1 cellular context compared by ENCODE assay signal in genomic region chr11:68839054-68839865, GRCh38.
TF ChIP-seq lines count a peak whose summit lies in the region.

No MANE protein-coding gene starts in this region.

TF ChIP-seq in HepG2, 621 proteins besides CTCF, POLR2A, EP300 and RAD21 (continued from another document and continues in another):
- no peak for TF ChIP-seq ZBTB14 (CRISPR knock-in tag; IDR thresholded peaks at IDR 0.05)
- peak; percentile 77 for TF ChIP-seq HNRNPLL (IDR thresholded peaks at IDR 0.05; ENCODE audit: low read depth, low read length, poor library complexity, severe bottlenecking)
- no peak for TF ChIP-seq ZBTB40 (IDR thresholded peaks at IDR 0.05)
- TF ChIP-seq ZBTB40 (CRISPR knock-in tag; IDR thresholded peaks at IDR 0.05): peak; percentile 78
- peak; percentile 59 for TF ChIP-seq PATZ1 (CRISPR knock-in tag; IDR thresholded peaks at IDR 0.05)
- TF ChIP-seq MIER2 (CRISPR knock-in tag; IDR thresholded peaks at IDR 0.05): no peak
- no peak for TF ChIP-seq CSRNP2 (CRISPR knock-in tag; conservative IDR thresholded peaks at IDR 0.05; ENCODE audit: low read depth)
- TF ChIP-seq ATF4 (CRISPR knock-in tag; IDR thresholded peaks at IDR 0.05): peak in 1 of 2 experiments; percentile 42; a peak in 1 of 4 replicates
- TF ChIP-seq KDM5B (CRISPR knock-in tag; IDR thresholded peaks at IDR 0.05; ENCODE audit: borderline replicate concordance): peak; percentile 20; the same call in 1 of the 2 replicates
- 0 out of 2 replicates have a peak, but pooled peaks have one; percentile 26 for TF ChIP-seq ZNF704 (CRISPR knock-in tag; IDR thresholded peaks at IDR 0.05; ENCODE audit: borderline replicate concordance)
- peak; percentile 56; the same call in 1 of the 2 replicates for TF ChIP-seq ZSCAN31 (CRISPR knock-in tag; IDR thresholded peaks at IDR 0.05; ENCODE audit: low read depth)
- TF ChIP-seq KLF16 (CRISPR knock-in tag; IDR thresholded peaks at IDR 0.05): peak in 1 of 2 experiments; percentile 48; a peak in 1 of 4 replicates
- TF ChIP-seq ZNF501 (CRISPR knock-in tag; IDR thresholded peaks at IDR 0.05): peak; percentile 61; the same call in 1 of the 2 replicates
- TF ChIP-seq GPBP1L1 (CRISPR knock-in tag; IDR thresholded peaks at IDR 0.05): no peak
- TF ChIP-seq SALL2 (CRISPR knock-in tag; IDR thresholded peaks at IDR 0.05): 0 out of 2 replicates have a peak, but pooled peaks have one; percentile 45
- 0 out of 2 replicates have a peak, but pooled peaks have one; percentile 47 for TF ChIP-seq ZNF878 (CRISPR knock-in tag; IDR thresholded peaks at IDR 0.05)
- TF ChIP-seq ZNF570 (CRISPR knock-in tag; IDR thresholded peaks at IDR 0.05; ENCODE audit: borderline replicate concordance): no peak
- TF ChIP-seq TP53 (CRISPR knock-in tag; conservative IDR thresholded peaks at IDR 0.05): no peak
- TF ChIP-seq DPF2 (CRISPR knock-in tag; IDR thresholded peaks at IDR 0.05; ENCODE audit: borderline replicate concordance, low read depth): 0 out of 2 replicates have a peak, but pooled peaks have one; percentile 29
- TF ChIP-seq NR2C2 (CRISPR knock-in tag; IDR thresholded peaks at IDR 0.05; ENCODE audit: borderline replicate concordance): peak; percentile 62; the same call in 1 of the 2 replicates
- TF ChIP-seq NR2F6 (IDR thresholded peaks at IDR 0.05): peak; percentile 44; the same call in 1 of the 2 replicates
- TF ChIP-seq NR2F6 (CRISPR knock-in tag; IDR thresholded peaks at IDR 0.05): peak; percentile 78
- TF ChIP-seq ZNF510 (CRISPR knock-in tag; IDR thresholded peaks at IDR 0.05; ENCODE audit: low read depth): no peak
- peak; percentile 36 for TF ChIP-seq RBM39 (IDR thresholded peaks at IDR 0.05; ENCODE audit: low read depth, low read length, poor library complexity, severe bottlenecking)
- TF ChIP-seq UBTF (CRISPR knock-in tag; IDR thresholded peaks at IDR 0.05): peak; percentile 66
- 0 out of 2 replicates have a peak, but pooled peaks have one; percentile 42 for TF ChIP-seq FOXJ3 (CRISPR knock-in tag; IDR thresholded peaks at IDR 0.05; ENCODE audit: borderline replicate concordance)
- peak; percentile 49; the same call in 1 of the 2 replicates for TF ChIP-seq ZHX1 (CRISPR knock-in tag; IDR thresholded peaks at IDR 0.05; ENCODE audit: low read depth)
- 0 out of 2 replicates have a peak, but pooled peaks have one; percentile 17 for TF ChIP-seq EED (CRISPR knock-in tag; IDR thresholded peaks at IDR 0.05)
- TF ChIP-seq STAG1 (CRISPR knock-in tag; IDR thresholded peaks at IDR 0.05): peak; percentile 19; the same call in 1 of the 2 replicates
